ENCODE assay signal across 18 cellular contexts in genomic region chr14:73573034-73573433, GRCh38. TPM values are rescaled to one million over a fixed set of nuclear protein-coding genes. Genes with fewer than 3 reads are reported as not detected.
"Had no signal": no experiment of that assay in that cellular context is flagged by ENCODE, and none has a peak within 500 bp of the region (broad histone marks: within the 10 kb centered on the region; RNA-seq: fewer than 3 reads in every experiment).

No MANE protein-coding gene starts in this region.

RNA-seq across cellular contexts. Expression of gene HEATR4, which starts 14.3 kb away (rescaled TPM):
- total RNA-seq: activated CD4-positive, alpha-beta memory T cell treated with anti-CD3 and anti-CD28 coated beads, Interleukin-2, amount 10 ng/mL, durations not matched to agents 7 days and 5 days; activated CD4-positive, alpha-beta T cell treated with anti-CD3 and anti-CD28 coated beads, Interleukin-2, amount 10 ng/mL, durations not matched to agents 7 days and 5 days; activated CD8-positive, alpha-beta memory T cell treated with anti-CD3 and anti-CD28 coated beads, Interleukin-2, amount 10 ng/mL, durations not matched to agents 7 days and 5 days; activated CD8-positive, alpha-beta T cell treated with anti-CD3 and anti-CD28 coated beads, Interleukin-2, amount 10 ng/mL, durations not matched to agents 7 days and 5 days; activated naive CD4-positive, alpha-beta T cell treated with anti-CD3 and anti-CD28 coated beads for 36 hours; activated naive CD4-positive, alpha-beta T cell treated with anti-CD3 and anti-CD28 coated beads, Interleukin-2, amount 50 U/mL, for 72 hours; activated naive CD8-positive, alpha-beta T cell treated with anti-CD3 and anti-CD28 coated beads for 36 hours; activated T-helper 17 cell treated with anti-CD3 and anti-CD28 coated beads, Interleukin-2, amount 50 U/mL, for 72 hours; astrocyte; T-helper 1 cell treated with Interleukin-12 subunit alpha and Interleukin-12 subunit beta and Interleukin-4 antibody, amounts not matched to agents 30 ng/mL and 1 ng/mL, for 36 hours had no signal

RNA-seq across cellular contexts. Expression of gene ACOT6, which starts 39.3 kb away (rescaled TPM):
- total RNA-seq: activated CD4-positive, alpha-beta memory T cell treated with anti-CD3 and anti-CD28 coated beads, Interleukin-2, amount 10 ng/mL, durations not matched to agents 7 days and 5 days; activated CD4-positive, alpha-beta T cell treated with anti-CD3 and anti-CD28 coated beads, Interleukin-2, amount 10 ng/mL, durations not matched to agents 7 days and 5 days; activated CD8-positive, alpha-beta memory T cell treated with anti-CD3 and anti-CD28 coated beads, Interleukin-2, amount 10 ng/mL, durations not matched to agents 7 days and 5 days; activated CD8-positive, alpha-beta T cell treated with anti-CD3 and anti-CD28 coated beads, Interleukin-2, amount 10 ng/mL, durations not matched to agents 7 days and 5 days; activated naive CD4-positive, alpha-beta T cell treated with anti-CD3 and anti-CD28 coated beads for 36 hours; activated naive CD4-positive, alpha-beta T cell treated with anti-CD3 and anti-CD28 coated beads, Interleukin-2, amount 50 U/mL, for 72 hours; activated naive CD8-positive, alpha-beta T cell treated with anti-CD3 and anti-CD28 coated beads for 36 hours; activated T-helper 1 cell treated with anti-CD3 and anti-CD28 coated beads, Interleukin-12 subunit alpha, Interleukin-12 subunit beta, Interleukin-2, Interleukin-4 antibody, amounts not matched to agents 30 ng/mL and 10 ng/mL and 1 ng/mL, durations not matched to agents 14 hours and 24 hours and 36 hours; activated T-helper 17 cell treated with anti-CD3 and anti-CD28 coated beads, Interleukin-2, amount 50 U/mL, for 72 hours; adrenal gland; aorta; astrocyte; body of pancreas; cardiac septum; T-cell; T-helper 1 cell treated with Interleukin-12 subunit alpha and Interleukin-12 subunit beta and Interleukin-4 antibody, amounts not matched to agents 30 ng/mL and 1 ng/mL, for 36 hours; T-helper 17 cell; T-helper 2 cell treated with Interferon-gamma antibody and Interleukin-4, amounts not matched to agents 100 ng/mL and 5 ng/mL, for 36 hours had no signal
- polyA plus RNA-seq: aorta had no signal
